ENCODE assay signal across 8 cellular contexts in the genomic region with DNA sequence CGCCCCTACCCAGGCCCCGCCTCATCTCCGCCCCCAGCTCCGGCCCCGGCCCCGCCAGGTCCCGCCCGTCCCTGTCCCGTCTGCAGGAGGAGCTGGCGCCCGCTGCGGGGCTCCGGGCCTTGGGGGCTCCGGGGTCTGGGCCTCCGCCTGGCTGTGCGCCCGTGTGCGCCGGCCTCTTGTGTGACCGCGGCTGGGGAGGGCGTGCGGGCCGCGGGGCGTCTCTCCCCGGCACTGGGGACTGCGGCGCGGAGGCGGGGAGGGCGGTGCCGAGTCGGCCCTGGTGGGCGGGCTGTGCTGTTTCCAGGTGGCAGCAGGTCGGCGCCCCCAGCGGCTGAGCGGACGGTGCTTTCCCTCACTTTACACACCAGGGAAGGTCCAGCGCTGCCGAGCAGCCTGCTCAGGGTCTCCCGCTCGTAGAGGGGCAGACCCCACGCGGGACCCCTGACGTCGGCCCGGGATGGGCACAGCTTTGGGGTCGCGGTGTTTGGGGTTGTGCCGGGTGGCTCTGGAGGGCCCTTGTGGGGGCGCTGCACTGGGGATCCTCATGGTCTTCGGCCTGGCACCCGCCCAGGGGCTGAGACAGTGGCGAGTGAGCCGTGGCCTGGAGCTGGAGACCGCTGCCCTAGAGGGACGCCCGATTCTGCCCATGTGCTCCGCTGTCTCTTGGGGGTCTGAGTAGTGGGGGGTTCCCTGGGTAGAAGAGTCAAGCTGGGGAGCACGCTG. TPM values are rescaled to one million over a fixed set of nuclear protein-coding genes. Genes with fewer than 3 reads are reported as not detected.
A peak's percentile ranks its signal among the peaks of the same experiment; 100 is the strongest.
DNase-seq lines count a peak whose midpoint lies in the region; FAIRE-seq and TF ChIP-seq lines count a peak whose summit lies in the region.

No MANE protein-coding gene starts in this region.

- H3K36me3 ChIP-seq in ovary (no peaks in the 10 kb centered on the region), tibial artery (peaks cover 22 to 33% (median 22%) of the 10 kb centered on the region in 3 donors)

- H3K27ac Mint-ChIP-seq in glutamatergic neuron (ENCODE audit: unreplicated experiment) = peak overlapping the region; percentile 81

- peaks cover 3% of the 10 kb centered on the region for H3K27me3 Mint-ChIP-seq in glutamatergic neuron (ENCODE audit: unreplicated experiment)

- peak overlapping the region in 1 of 2 donors; percentile 97 for H3K27ac ChIP-seq in ovary
- H3K27ac ChIP-seq in tibial artery = peak overlapping the region; percentile 93 to 98

- TF ChIP-seq CTCF in LNCAP (IDR thresholded peaks at IDR 0.05) (peak; percentile 36), glutamatergic neuron (IDR thresholded peaks at IDR 0.05; ENCODE audit: partially characterized antibody, unreplicated experiment) (peak; percentile 65), ovary (IDR thresholded peaks at IDR 0.05) (peak in 2 of 3 donors; percentile 31 to 39), tibial artery (IDR thresholded peaks at IDR 0.05) (peak; percentile 11 to 41)

- peaks cover 4% of the 10 kb centered on the region for H3K4me1 Mint-ChIP-seq in glutamatergic neuron (ENCODE audit: low read depth, unreplicated experiment)

- WGBS in ovary, 3 donors = 0 to 1% (median 1%) methylated on average over 24 to 62 of the region's 62 CpGs

- TF ChIP-seq POLR2A in H54 (IDR thresholded peaks at IDR 0.05; ENCODE audit: low read depth, low read length) (0 out of 2 replicates have a peak, but pooled peaks have one; percentile 8), ovary (IDR thresholded peaks at IDR 0.05) (no peak)

- H3K4me3 ChIP-seq in ovary (peak overlapping the region; percentile 77), tibial artery (peak overlapping the region; percentile 83 to 87)

- H3K4me3 Mint-ChIP-seq in glutamatergic neuron (ENCODE audit: unreplicated experiment) = peak overlapping the region; percentile 83

- peaks cover 10% of the 10 kb centered on the region for H3K9me3 Mint-ChIP-seq in glutamatergic neuron (ENCODE audit: unreplicated experiment)

- H3K4me1 ChIP-seq in ovary (ENCODE audit: insufficient read depth) (peaks cover 5% of the 10 kb centered on the region), tibial artery (peaks cover 0 to 26% (median 20%) of the 10 kb centered on the region in 4 donors)

- intact Hi-C loops in ovary (cut with DNase I) = no loop called here
- intact Hi-C loops in tibial artery (cut with DNase I; ENCODE audit: low total_unique reads) = no loop called here

- H3K27me3 ChIP-seq in ovary (no peaks in the 10 kb centered on the region), tibial artery (no peaks in the 10 kb centered on the region)

- H3K36me3 Mint-ChIP-seq in glutamatergic neuron (ENCODE audit: unreplicated experiment) = peaks cover 7% of the 10 kb centered on the region

- no peak for TF ChIP-seq EP300 in ovary (IDR thresholded peaks at IDR 0.05)

- DNase-seq in GDM1 (lab: John Stamatoyannopoulos, UW) (peak; percentile 76), H54 (ENCODE audit: insufficient read length, low spot score) (peak; percentile 92), SHP77 treated with DMSO at 0.1 percent for 48 hours (lab: John Stamatoyannopoulos, UW) (peak; percentile 47), glutamatergic neuron (peak; percentile 89), ovary (peak; percentile 83 to 91 (median 89)), tibial artery (peak; percentile 74 to 88)
- DNase-seq in activated naive CD4-positive, alpha-beta T cell (lab: John Stamatoyannopoulos, UW) = peak; percentile 75 to 85 (median 80)

- H3K9me3 ChIP-seq in ovary (peaks cover 0 to 4% of the 10 kb centered on the region in 2 donors), tibial artery (no peaks in the 10 kb centered on the region)

- FAIRE-seq in H54 (lab: Jason Lieb, UNC) = no peak

RNA-seq across cellular contexts. Expression of a gene that starts 0.7 kb away (rescaled TPM):
- total RNA-seq in glutamatergic neuron (ENCODE audit: unreplicated experiment) (38.3 TPM), ovary (10 to 100 TPM; 24.9 to 57.1 (median 39.9) TPM)
- polyA plus RNA-seq in ovary = 10 to 100 TPM; 27.1 to 39.5 TPM

RNA-seq across cellular contexts. Expression of a gene that starts 16.0 kb away (rescaled TPM):
- total RNA-seq in glutamatergic neuron (ENCODE audit: unreplicated experiment) = 32.8 TPM
- 10 to 100 TPM in 6 of 7 donors, 1 to 10 TPM in 1; 8.9 to 17.9 (median 14.6) TPM for total RNA-seq in ovary
- polyA plus RNA-seq in ovary = 10 to 100 TPM in 1 of 2 donors, 1 to 10 TPM in 1; 3.7 to 10.7 TPM

RNA-seq across cellular contexts. Expression of a gene that starts 31.9 kb away (rescaled TPM):
- total RNA-seq in glutamatergic neuron (ENCODE audit: unreplicated experiment) (12.5 TPM), ovary (10 to 100 TPM; 17.1 to 35.1 (median 26.3) TPM)
- 10 to 100 TPM in 1 of 2 donors, under 1 TPM in 1; 0.63 to 24.6 TPM for polyA plus RNA-seq in ovary
